Comparison of ENCODE assay signal across 8 cellular contexts in the genomic region with DNA sequence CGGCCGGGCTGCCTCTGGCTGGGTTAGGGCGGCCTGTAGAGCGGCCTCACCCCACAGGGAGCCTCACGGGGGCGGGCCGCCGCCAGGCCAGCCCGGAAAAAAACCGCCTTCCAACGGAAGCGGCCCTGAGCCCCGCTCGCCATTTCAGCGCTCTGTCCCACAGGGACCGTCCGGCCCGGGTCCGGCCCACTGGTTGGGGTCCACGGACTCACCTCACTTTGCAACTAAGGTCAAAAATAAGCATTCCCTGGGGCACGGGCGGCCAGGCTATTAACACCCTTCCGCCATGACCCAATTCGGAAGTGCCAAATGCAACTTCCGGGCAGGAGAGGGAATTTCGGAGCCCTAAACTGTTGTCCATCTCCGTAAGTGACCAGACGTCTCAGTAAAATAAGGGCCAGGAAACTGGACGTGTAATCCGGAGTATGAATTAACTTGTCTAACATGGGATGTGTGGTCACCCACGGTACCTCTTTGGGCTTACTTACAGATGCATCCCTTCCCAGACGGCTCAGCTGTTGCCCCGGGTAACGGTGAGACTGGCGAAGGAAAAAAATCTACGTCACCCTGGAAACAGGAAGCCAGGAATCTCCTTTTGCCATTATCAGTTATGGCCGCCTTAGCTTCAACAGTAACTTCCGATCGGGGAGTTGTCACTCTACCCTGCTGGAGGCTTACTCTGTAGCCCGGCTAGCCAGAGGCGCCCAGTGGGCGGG. TPM values are rescaled to one million over a fixed set of nuclear protein-coding genes. Genes with fewer than 3 reads are reported as not detected.
A peak's percentile ranks its signal among the peaks of the same experiment; 100 is the strongest.
DNase-seq lines count a peak whose midpoint lies in the region; ATAC-seq and TF ChIP-seq lines count a peak whose summit lies in the region.

A gene with protein sequence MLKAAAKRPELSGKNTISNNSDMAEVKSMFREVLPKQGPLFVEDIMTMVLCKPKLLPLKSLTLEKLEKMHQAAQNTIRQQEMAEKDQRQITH (minus strand): TSS at position 548 of the 716 bp plus-strand sequence. CDS start 1,023 bp downstream, outside the sequence.

- H3K4me1 ChIP-seq in HCT116 (ENCODE audit: control insufficient read depth in 1 of 2, insufficient read depth in 2 of 2, low read length in 2 of 2) (peaks cover 4 to 17% of the 10 kb centered on the region in 2 experiments; a peak in 3 of 4 replicates), SJSA1 (replicated peaks) (peaks cover 37% of the 10 kb centered on the region)

- ATAC-seq in activated CD4-positive, alpha-beta T cell treated with anti-CD3 and anti-CD28 coated beads for 36 hours = peak; percentile 93
- ATAC-seq in HCT116 = peak; percentile 91

- H3K4me3 ChIP-seq in HCT116 (replicated peaks in 1 of 2; ENCODE audit: low read depth in 1 of 2, low read length in 2 of 2) (peak within 1 kb of the TSS; percentile 80 to 86), SJSA1 (peak within 1 kb of the TSS; percentile 89), retinal pigment epithelial cell (ENCODE audit: low read length) (peak within 1 kb of the TSS; percentile 91)

- intact Hi-C loops in activated CD4-positive, alpha-beta T cell treated with anti-CD3 and anti-CD28 coated beads for 36 hours (cut with DNase I, micrococcal nuclease) = loop anchor here (1.0 to 10.0 kb wide), 17 partner anchors 15 to 996 kb away; partner anchors contain the start of genes SMNDC1 (in 2 of the 2), DUSP5 (in 1 of the 2), PDCD4 (in 1 of the 2) and SMC3 (in 1 of the 2)
- intact Hi-C loops in HCT116 (cut with micrococcal nuclease) = no loop called here

- H3K27me3 ChIP-seq in HCT116 (ENCODE audit: insufficient read depth, low read length) (no peaks in the 10 kb centered on the region), SJSA1 (replicated peaks) (no peaks in the 10 kb centered on the region)

- no peak for TF ChIP-seq POLR2A in HCT116 (IDR thresholded peaks at IDR 0.05; ENCODE audit: borderline replicate concordance, extremely low read depth, insufficient read depth, insufficient read length)

- TF ChIP-seq CTCF in HCT116 (IDR thresholded peaks at IDR 0.05 in 2 of 3, conservative IDR thresholded peaks at IDR 0.05 in 1 of 3; ENCODE audit: borderline replicate concordance in 1 of 3, insufficient read depth in 1 of 3, low read depth in 2 of 3, low read length in 2 of 3) = no peak
- no peak for TF ChIP-seq CTCF in retinal pigment epithelial cell (conservative IDR thresholded peaks at IDR 0.05; ENCODE audit: low read depth, low read length)

- peak within 1 kb of the TSS; percentile 98 for H3K27ac Mint-ChIP-seq in activated CD4-positive, alpha-beta T cell treated with anti-CD3 and anti-CD28 coated beads for 36 hours

- POLR2A ChIA-PET in activated CD4-positive, alpha-beta T cell treated with anti-CD3 and anti-CD28 coated beads for 36 hours (lab: Charles Lee) = interaction anchor here (0.6 to 2.6 kb wide), 14 partner anchors 8 to 1265 kb away, joined by 3 to 24 read pairs (median 4); partner anchors contain the start of genes GPAM and PDCD4
- POLR2A ChIA-PET in HCT116 (lab: Charles Lee) = interaction anchor here (0.6 to 3.0 kb wide), 23 partner anchors 8 to 1457 kb away, joined by 3 to 35 read pairs (median 5); partner anchors contain the start of gene PDCD4

- H3K4me1 Mint-ChIP-seq in activated CD4-positive, alpha-beta T cell treated with anti-CD3 and anti-CD28 coated beads for 36 hours = peaks cover 41% of the 10 kb centered on the region

- BruUV-seq in HCT116 (replicated peaks; lab: Mats Ljungman, UMichigan) = TSS peak; percentile 57

- H3K27ac ChIP-seq in HCT116 (ENCODE audit: low read depth, low read length) (peak within 1 kb of the TSS; percentile 83), SJSA1 (peak within 1 kb of the TSS; percentile 100)

- H3K9me3 ChIP-seq in HCT116 (ENCODE audit: control insufficient read depth in 1 of 2, insufficient read depth in 1 of 2, low read depth in 1 of 2, low read length in 2 of 2) (no peaks in the 10 kb centered on the region), SJSA1 (replicated peaks) (no peaks in the 10 kb centered on the region)

- peak within 1 kb of the TSS; percentile 96 for H3K4me3 Mint-ChIP-seq in activated CD4-positive, alpha-beta T cell treated with anti-CD3 and anti-CD28 coated beads for 36 hours

- peaks cover 18% of the 10 kb centered on the region for H3K36me3 Mint-ChIP-seq in activated CD4-positive, alpha-beta T cell treated with anti-CD3 and anti-CD28 coated beads for 36 hours (ENCODE audit: low read depth)

- TF ChIP-seq RAD21 in HCT116 (IDR thresholded peaks at IDR 0.05; ENCODE audit: low read depth) = no peak

- H3K4me2 ChIP-seq in HCT116 (ENCODE audit: low read length) = peak within 1 kb of the TSS; percentile 89

- peaks cover 42% of the 10 kb centered on the region for H3K79me2 ChIP-seq in HCT116 (ENCODE audit: insufficient read depth, low read length)

- no peak for DNase-seq in activated CD4-positive, alpha-beta T cell treated with anti-CD3 and anti-CD28 coated beads for 36 hours
- DNase-seq in activated CD4-positive, alpha-beta T cell treated with anti-CD3 and anti-CD28 coated beads, Interleukin-2, amount 50 U/mL, for 48 hours = no peak
- DNase-seq in HCT116 (ENCODE audit: low read depth, low spot score) (peak; percentile 100), M059J (ENCODE audit: low read depth) (peak; percentile 100), SJSA1 (ENCODE audit: low read depth in 1 of 2, low spot score in 2 of 2) (peak in 1 of 2 experiments; percentile 100), brain pericyte (ENCODE audit: low read depth, low spot score) (peak; percentile 99), iPS DF 4.7 (ENCODE audit: extremely low read depth, low spot score) (peak; percentile 98), retinal pigment epithelial cell (ENCODE audit: low read depth) (peak; percentile 99)

- RAD21 ChIA-PET in HCT116 (lab: Charles Lee; ENCODE audit: low non-redundant PET in 1 of 2, low total read pairs in 2 of 2, uncharacterized antibody in 2 of 2, unreplicated experiment in 2 of 2) = interaction anchor here in 1 of 2 experiments (0.7 to 1.2 kb wide), 2 partner anchors 172 to 261 kb away, joined by 3 read pairs; no protein-coding TSS in a partner anchor

- no peaks in the 10 kb centered on the region for H3K27me3 Mint-ChIP-seq in activated CD4-positive, alpha-beta T cell treated with anti-CD3 and anti-CD28 coated beads for 36 hours

- H3K9me3 Mint-ChIP-seq in activated CD4-positive, alpha-beta T cell treated with anti-CD3 and anti-CD28 coated beads for 36 hours (ENCODE audit: low read depth) = no peaks in the 10 kb centered on the region

- no peaks in the 10 kb centered on the region for H3K9me2 ChIP-seq in HCT116 (ENCODE audit: insufficient read depth)

- CTCF ChIA-PET in activated CD4-positive, alpha-beta T cell treated with anti-CD3 and anti-CD28 coated beads for 36 hours (lab: Charles Lee) = interaction anchor here (0.6 to 2.1 kb wide), 7 partner anchors 16 to 247 kb away, joined by 3 to 9 read pairs (median 4); no protein-coding TSS in a partner anchor
- CTCF ChIA-PET in HCT116 (lab: Charles Lee) = interaction anchor here (0.6 to 1.8 kb wide), 13 partner anchors 17 to 783 kb away, joined by 3 to 9 read pairs (median 3); no protein-coding TSS in a partner anchor

- H2AFZ ChIP-seq in HCT116 (ENCODE audit: low read depth, low read length, poor library complexity, severe bottlenecking) = peak within 1 kb of the TSS; percentile 76

- no peaks in the 10 kb centered on the region; the same call in 1 of the 2 replicates for H4K20me1 ChIP-seq in HCT116 (ENCODE audit: insufficient read depth)

- peak within 1 kb of the TSS; percentile 77 for H3K9ac ChIP-seq in HCT116 (ENCODE audit: low read length)

- H3K36me3 ChIP-seq in HCT116 (ENCODE audit: control insufficient read depth in 1 of 2, insufficient read depth in 2 of 2, low read length in 2 of 2) = no peaks in the 10 kb centered on the region
- peaks cover 3% of the 10 kb centered on the region; the same call in 1 of the 2 replicates for H3K36me3 ChIP-seq in SJSA1

TF ChIP-seq in HCT116, 20 proteins besides CTCF, POLR2A, EP300 and RAD21 (continues in another document):
- TF ChIP-seq TCF7L2 (IDR thresholded peaks at IDR 0.05; ENCODE audit: borderline replicate concordance, extremely low read depth, insufficient read depth, insufficient read length) (peak; percentile 26), YY1 (IDR thresholded peaks at IDR 0.05; ENCODE audit: extremely low read depth, insufficient replicate concordance, low read depth, low read length) (peak; percentile 100), EZH2phosphoT487 (IDR thresholded peaks at IDR 0.05; ENCODE audit: borderline replicate concordance) (no peak), ZBTB33 (IDR thresholded peaks at IDR 0.05; ENCODE audit: extremely low read depth, insufficient replicate concordance, low read length) (peak; percentile 42), CBX3 (IDR thresholded peaks at IDR 0.05; ENCODE audit: low read depth) (peak; percentile 26; the same call in 1 of the 2 replicates), SIN3A (IDR thresholded peaks at IDR 0.05; ENCODE audit: low read depth) (peak; percentile 80), MAX (IDR thresholded peaks at IDR 0.05) (peak; percentile 71), ZFX (IDR thresholded peaks at IDR 0.05) (peak; percentile 81), CEBPB (IDR thresholded peaks at IDR 0.05; ENCODE audit: low read depth) (no peak)

RNA-seq across cellular contexts. Expression of the gene that starts here (rescaled TPM):
- 10 to 100 TPM; 34.3 to 48.8 TPM for total RNA-seq in activated CD4-positive, alpha-beta T cell treated with anti-CD3 and anti-CD28 coated beads for 36 hours
- 38.9 TPM for total RNA-seq in HCT116 (2021; ENCODE audit: unreplicated experiment)
- 15.2 and 25.5 TPM in 2 replicates for polyA plus RNA-seq in HCT116 (2012)
- total RNA-seq in M059J (2014; rRNA removed; shearing (Covaris generic)) = 32.1 and 36.2 TPM in 2 replicates
- 33.6 and 44.5 TPM in 2 replicates for total RNA-seq in SJSA1 (2014; rRNA removed; shearing (Covaris generic))

Comparison
In these comparisons a context has a peak if more than half of its experiments do, and no peak if none do; other contexts are left out.
1. DNase-seq: peak in HCT116 (single experiment), M059J (single experiment), brain pericyte (single experiment), iPS DF 4.7 (single experiment) and retinal pigment epithelial cell (single experiment); none in activated CD4-positive, alpha-beta T cell treated with anti-CD3 and anti-CD28 coated beads for 36 hours (single experiment) and activated CD4-positive, alpha-beta T cell treated with anti-CD3 and anti-CD28 coated beads, Interleukin-2, amount 50 U/mL, for 48 hours (0 of 2).
2. Peak in every context shown above with its lines, with median percentiles within 50 percentile points of each other: H3K4me3 ChIP-seq.